ENCODE assay signal across 8 cellular contexts in genomic region chr11:68839953-68840641, GRCh38. TPM values are rescaled to one million over a fixed set of nuclear protein-coding genes. Genes with fewer than 3 reads are reported as not detected.
DNase-seq lines count a peak whose midpoint lies in the region; ATAC-seq and TF ChIP-seq lines count a peak whose summit lies in the region.

No MANE protein-coding gene starts in this region.

- H3K4me1 ChIP-seq in OCI-LY3 (ENCODE audit: low read length): peaks cover 30% of the 10 kb centered on the region
- H3K4me1 ChIP-seq in body of pancreas: peaks cover 78% of the 10 kb centered on the region
- H3K4me1 ChIP-seq in thyroid gland: peaks cover 45 to 75% of the 10 kb centered on the region in 2 donors

- H3K4me3 ChIP-seq in AG04450 (ENCODE audit: low read depth, low read length) (peak overlapping the region; percentile 72), OCI-LY3 (ENCODE audit: low read length) (peak overlapping the region; percentile 80), body of pancreas (peak overlapping the region; percentile 0 to 5), lower leg skin (ENCODE audit: low read depth, poor library complexity, severe bottlenecking) (peak overlapping the region; percentile 63), thyroid gland (replicated peaks in 1 of 3) (peak overlapping the region in 1 of 3 donors; percentile 89)

- H3K36me3 ChIP-seq in OCI-LY3 (replicated peaks; ENCODE audit: low read depth, low read length) (no peaks in the 10 kb centered on the region), body of pancreas (replicated peaks in 1 of 2; ENCODE audit: insufficient read depth in 1 of 2, low read depth in 2 of 2) (no peaks in the 10 kb centered on the region), thyroid gland (no peaks in the 10 kb centered on the region)

- POLR2A ChIA-PET in AG04450 (lab: Yijun Ruan, JAX): interaction anchor here (0.8 kb wide), 1 partner anchor 40 kb away, joined by 3 read pairs; no protein-coding TSS in a partner anchor

- peak overlapping the region; percentile 67; the same call in 1 of the 2 replicates for H2AFZ ChIP-seq in OCI-LY3 (ENCODE audit: low read depth, low read length)

- no peak for TF ChIP-seq POLR2A in body of pancreas (IDR thresholded peaks at IDR 0.05)
- TF ChIP-seq POLR2A in lower leg skin (IDR thresholded peaks at IDR 0.05): no peak
- TF ChIP-seq POLR2A in thyroid gland (IDR thresholded peaks at IDR 0.05): no peak

- 8% methylated on average over 17 of the region's 17 CpGs for WGBS in body of pancreas, 2 donors
- 6 to 7% methylated on average over 17 of the region's 17 CpGs for WGBS in lower leg skin, 2 donors
- WGBS in thyroid gland, 2 donors: 45 to 54% methylated on average over 16 to 17 of the region's 17 CpGs

- intact Hi-C loops in body of pancreas (cut with DNase I): no loop called here
- intact Hi-C loops in lower leg skin (cut with DNase I; ENCODE audit: low total_unique reads): loop anchor here (10.0 kb wide), 1 partner anchor 245 kb away; no protein-coding TSS in a partner anchor
- intact Hi-C loops in thyroid gland (cut with DNase I): no loop called here

- no peaks in the 10 kb centered on the region for H3K27me3 ChIP-seq in AG04450 (ENCODE audit: control insufficient read depth, insufficient read depth, low read length)
- H3K27me3 ChIP-seq in OCI-LY3 (ENCODE audit: low read depth, low read length): peaks cover 22% of the 10 kb centered on the region
- H3K27me3 ChIP-seq in body of pancreas: no peaks in the 10 kb centered on the region
- no peaks in the 10 kb centered on the region for H3K27me3 ChIP-seq in thyroid gland

- peak overlapping the region; percentile 81 for H3K4me2 ChIP-seq in OCI-LY3 (ENCODE audit: low read length)

- TF ChIP-seq CTCF in AG04450 (IDR thresholded peaks at IDR 0.05; ENCODE audit: low read depth, low read length) (no peak), OCI-LY3 (IDR thresholded peaks at IDR 0.05; ENCODE audit: low read depth, low read length) (no peak), body of pancreas (IDR thresholded peaks at IDR 0.05) (no peak), lower leg skin (IDR thresholded peaks at IDR 0.05) (no peak), thyroid gland (IDR thresholded peaks at IDR 0.05) (no peak)

- peak overlapping the region; percentile 94 for H3K27ac ChIP-seq in AG04450 (ENCODE audit: low read depth, low read length)
- H3K27ac ChIP-seq in OCI-LY3 (ENCODE audit: low read length): peak overlapping the region; percentile 19
- H3K27ac ChIP-seq in body of pancreas: peak overlapping the region; percentile 92 to 97 (median 96)
- peak overlapping the region; percentile 80 to 96 (median 94) for H3K27ac ChIP-seq in thyroid gland

- CTCF ChIA-PET in AG04450 (lab: Charles Lee): no interaction called here

- H3K9ac ChIP-seq in OCI-LY3 (ENCODE audit: low read length): peak overlapping the region; percentile 51

- ATAC-seq in GM18909 (IDR thresholded peaks at IDR 0.05; ENCODE audit: poor library complexity, unreplicated experiment): peak; percentile 12
- ATAC-seq in body of pancreas: no peak

- H4K20me1 ChIP-seq in OCI-LY3 (ENCODE audit: insufficient read depth, low read length): no peaks in the 10 kb centered on the region

- no peaks in the 10 kb centered on the region for H3K9me3 ChIP-seq in AG04450 (ENCODE audit: control insufficient read depth, insufficient read depth, low read length)
- no peaks in the 10 kb centered on the region for H3K9me3 ChIP-seq in OCI-LY3 (ENCODE audit: insufficient read depth, low read length)
- H3K9me3 ChIP-seq in body of pancreas: no peaks in the 10 kb centered on the region
- H3K9me3 ChIP-seq in thyroid gland: no peaks in the 10 kb centered on the region

- H3K79me2 ChIP-seq in OCI-LY3 (ENCODE audit: low read length): no peaks in the 10 kb centered on the region

- no peak for DNase-seq in AG04450 (ENCODE audit: low read depth, low spot score)
- peak in 2 of 4 donors; percentile 35 to 40 for DNase-seq in body of pancreas
- DNase-seq in lower leg skin (ENCODE audit: low spot score in 2 of 2): no peak
- peak in 1 of 2 donors; percentile 13 for DNase-seq in thyroid gland
- no peak for DNase-seq in stimulated activated CD4-positive, alpha-beta T cell treated with anti-CD3 and anti-CD28 coated beads, Interleukin-1b, Interleukin-23, amount 100 ng/mL, for 48 hours
- DNase-seq in GM19240 (ENCODE audit: insufficient read length, low spot score): no peak

RNA-seq across cellular contexts. Expression of gene CPT1A, which starts 1.6 kb away (rescaled TPM):
- polyA plus RNA-seq in AG04450 (2011; rRNA removed): 12.4 and 18.9 TPM in 2 replicates
- 32.8 and 45.2 TPM in 2 replicates for polyA minus RNA-seq in AG04450 (2011; rRNA and poly(A)+ RNA removed)
- total RNA-seq in body of pancreas (10 to 100 TPM; 35.6 to 40.7 TPM), lower leg skin (10 to 100 TPM; 23.4 to 95.8 (median 46.0) TPM), thyroid gland (10 to 100 TPM; 29.9 to 58.0 (median 43.8) TPM)

Comparison
In these comparisons a context has a peak if more than half of its experiments do, and no peak if none do; other contexts are left out.
1. H3K27ac ChIP-seq: peak in every context shown above with its lines; median percentile 96 in body of pancreas; 94 in AG04450; 94 in thyroid gland; 19 in OCI-LY3.